In the genomic region with DNA sequence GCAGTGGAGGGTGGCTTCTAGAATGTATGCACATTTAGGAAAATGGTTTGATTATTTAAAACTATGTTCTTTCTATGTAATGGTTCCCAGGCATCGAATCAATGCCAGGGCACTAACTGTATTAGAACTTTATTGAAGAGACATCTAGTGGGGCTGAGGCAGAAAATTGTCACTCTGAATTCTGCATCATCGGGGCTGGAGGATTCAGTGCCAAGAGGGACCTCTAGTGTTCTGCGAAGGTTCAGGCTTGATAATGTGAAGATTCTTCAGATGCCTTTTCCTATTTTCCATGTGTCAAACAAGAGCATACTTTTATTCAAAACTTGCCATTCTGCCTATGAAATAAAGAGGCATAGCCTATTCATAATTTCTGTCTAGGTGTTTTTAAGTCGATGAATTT, we compare ENCODE assay signal across 8 cellular contexts.
DNase-seq lines count a peak whose midpoint lies in the region; ATAC-seq and TF ChIP-seq lines count a peak whose summit lies in the region.

No MANE protein-coding gene starts in this region.

- H3K27me3 ChIP-seq in MG63: no peaks in the 10 kb centered on the region

- in situ Hi-C loops in astrocyte of the spinal cord (cut with HindIII; ENCODE audit: low sequenced_read_pairs): no loop called here

- H3K4me1 Mint-ChIP-seq in activated naive CD8-positive, alpha-beta T cell treated with anti-CD3 and anti-CD28 coated beads, Interleukin-2, amount 50 U/mL, for 24 hours: no peaks in the 10 kb centered on the region

- no peak overlapping the region for H3K27ac Mint-ChIP-seq in activated naive CD8-positive, alpha-beta T cell treated with anti-CD3 and anti-CD28 coated beads, Interleukin-2, amount 50 U/mL, for 24 hours

- peak; percentile 71 for DNase-seq in EH (ENCODE audit: low read depth)
- peak; percentile 34 for DNase-seq in NCI-H1105 treated with DMSO at 0.1 percent for 48 hours (lab: John Stamatoyannopoulos, UW)
- peak; percentile 52 for DNase-seq in astrocyte of the spinal cord (ENCODE audit: low read depth, low spot score)
- peak; percentile 3 to 11 for DNase-seq in lung microvascular endothelial cell (ENCODE audit: low read depth in 2 of 2)
- DNase-seq in activated naive CD8-positive, alpha-beta T cell treated with anti-CD3 and anti-CD28 coated beads, Interleukin-2, amount 50 U/mL, for 24 hours: no peak
- DNase-seq in SKM-1 treated with dmso at 0.1 percent for 144 hours (lab: John Stamatoyannopoulos, UW; ENCODE audit: unreplicated experiment): no peak
- DNase-seq in MG63: no peak
- no peak for DNase-seq in NK-92 (lab: John Stamatoyannopoulos, UW; ENCODE audit: unreplicated experiment)

- H3K4me3 ChIP-seq in astrocyte of the spinal cord (ENCODE audit: low read depth, low read length) (no peak overlapping the region), MG63 (no peak overlapping the region)

- no peak overlapping the region for H3K4me3 Mint-ChIP-seq in activated naive CD8-positive, alpha-beta T cell treated with anti-CD3 and anti-CD28 coated beads, Interleukin-2, amount 50 U/mL, for 24 hours

- H3K36me3 Mint-ChIP-seq in activated naive CD8-positive, alpha-beta T cell treated with anti-CD3 and anti-CD28 coated beads, Interleukin-2, amount 50 U/mL, for 24 hours (ENCODE audit: low read depth): no peaks in the 10 kb centered on the region

- H3K9me3 Mint-ChIP-seq in activated naive CD8-positive, alpha-beta T cell treated with anti-CD3 and anti-CD28 coated beads, Interleukin-2, amount 50 U/mL, for 24 hours: peaks cover 5% of the 10 kb centered on the region

- H3K9me3 ChIP-seq in MG63: no peaks in the 10 kb centered on the region

- no peak for ATAC-seq in activated naive CD8-positive, alpha-beta T cell treated with anti-CD3 and anti-CD28 coated beads, Interleukin-2, amount 50 U/mL, for 24 hours

- H3K27me3 Mint-ChIP-seq in activated naive CD8-positive, alpha-beta T cell treated with anti-CD3 and anti-CD28 coated beads, Interleukin-2, amount 50 U/mL, for 24 hours: no peaks in the 10 kb centered on the region

- H3K36me3 ChIP-seq in MG63: no peaks in the 10 kb centered on the region

- TF ChIP-seq CTCF in astrocyte of the spinal cord (IDR thresholded peaks at IDR 0.05; ENCODE audit: low read depth, low read length): peak; percentile 62

Comparison
In these comparisons a context has a peak if more than half of its experiments do, and no peak if none do; other contexts are left out.
1. DNase-seq: peak in EH (single experiment), NCI-H1105 treated with DMSO at 0.1 percent for 48 hours (single experiment), astrocyte of the spinal cord (single experiment) and lung microvascular endothelial cell (2 of 2); none in activated naive CD8-positive, alpha-beta T cell treated with anti-CD3 and anti-CD28 coated beads, Interleukin-2, amount 50 U/mL, for 24 hours (single experiment), SKM-1 treated with dmso at 0.1 percent for 144 hours (single experiment), MG63 (single experiment) and NK-92 (single experiment).